9 cellular contexts compared by ENCODE assay signal in the genomic region with DNA sequence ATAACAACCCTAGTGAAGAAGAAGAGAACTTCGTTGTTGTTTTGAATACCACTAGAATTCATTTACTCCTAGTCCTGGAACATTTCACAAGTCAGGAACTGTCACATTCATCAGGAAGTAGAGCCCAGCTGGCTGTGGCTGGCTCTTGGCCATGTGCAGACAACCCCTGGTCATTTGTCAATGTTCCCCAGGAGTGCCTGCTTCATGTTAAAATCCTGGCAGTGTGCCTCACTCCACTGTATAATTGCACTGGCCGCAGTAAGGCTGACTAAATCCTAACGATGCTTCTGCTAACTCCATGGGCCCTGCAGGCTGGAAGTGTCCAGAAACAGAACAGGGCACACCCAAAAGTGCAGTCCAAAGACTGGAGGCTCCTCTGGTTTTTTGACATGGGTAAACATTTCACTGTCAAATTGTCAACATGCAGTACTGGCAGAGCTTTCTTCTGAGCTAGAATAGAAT. TPM values are rescaled to one million over a fixed set of nuclear protein-coding genes. Genes with fewer than 3 reads are reported as not detected.
A peak's percentile ranks its signal among the peaks of the same experiment; 100 is the strongest.
DNase-seq lines count a peak whose midpoint lies in the region; ATAC-seq and TF ChIP-seq lines count a peak whose summit lies in the region.
"Had no signal": no experiment of that assay in that cellular context is flagged by ENCODE, and none has a peak within 500 bp of the region (broad histone marks: within the 10 kb centered on the region; RNA-seq: fewer than 3 reads in every experiment).

No MANE protein-coding gene starts in this region.

- H2BK120ac ChIP-seq in IMR-90 (ENCODE audit: low read depth, low read length) = no peak overlapping the region

- no peak overlapping the region for H3K4me2 ChIP-seq in IMR-90 (ENCODE audit: low read depth, low read length)

- DNase-seq in IMR-90 (peak; percentile 36), adipocyte (ENCODE audit: low read depth) (peak; percentile 94), iPS-NIHi11 (ENCODE audit: low spot score) (peak; percentile 38), thoracic aorta (ENCODE audit: low spot score) (peak; percentile 14), glutamatergic neuron (no peak)
- DNase-seq in activated CD4-positive, alpha-beta T cell treated with anti-CD3 and anti-CD28 coated beads, Interleukin-2, amount 10 ng/mL, durations not matched to agents 24 days and 14 days = no peak

- H3K14ac ChIP-seq in IMR-90 (replicated peaks; ENCODE audit: low read depth, low read length) = no peak overlapping the region

- H3K27ac ChIP-seq in IMR-90 (ENCODE audit: insufficient read depth, low read length) (no peak overlapping the region), thoracic aorta (no peak overlapping the region)

- H3K9me3 Mint-ChIP-seq in glutamatergic neuron (ENCODE audit: unreplicated experiment) = peaks cover 2% of the 10 kb centered on the region
- H3K9me3 Mint-ChIP-seq in activated CD4-positive, alpha-beta T cell treated with anti-CD3 and anti-CD28 coated beads, Interleukin-2, amount 10 ng/mL, durations not matched to agents 24 days and 14 days = no peaks in the 10 kb centered on the region

- H2BK20ac ChIP-seq in IMR-90 (ENCODE audit: low read depth, low read length) = no peak overlapping the region

- H3K4me1 ChIP-seq in IMR-90 (ENCODE audit: control insufficient read depth, insufficient read depth, low read length) = no peaks in the 10 kb centered on the region
- peaks cover 12% of the 10 kb centered on the region for H3K4me1 ChIP-seq in adipocyte (ENCODE audit: control insufficient read depth, insufficient read depth, low read length)
- peaks cover 0 to 19% of the 10 kb centered on the region in 2 donors for H3K4me1 ChIP-seq in thoracic aorta (ENCODE audit: control insufficient read depth in 1 of 2, low read depth in 2 of 2)

- H4K5ac ChIP-seq in IMR-90 (ENCODE audit: low read depth, low read length) = no peak overlapping the region

- 0% methylated on average over 2 of the region's 3 CpGs; no CpG with 5 or more reads in 1 of the 2 experiments for WGBS in IMR-90 (ENCODE audit: extremely low coverage in 2 of 2, insufficient read length in 1 of 2), 2 experiments

- POLR2A ChIA-PET in IMR-90 (lab: Charles Lee; ENCODE audit: unreplicated experiment) = no interaction called here

- no peak overlapping the region for H2BK5ac ChIP-seq in IMR-90 (ENCODE audit: low read depth, low read length, poor library complexity, severe bottlenecking)

- H3K27ac Mint-ChIP-seq in glutamatergic neuron (ENCODE audit: unreplicated experiment) = no peak overlapping the region
- no peak overlapping the region for H3K27ac Mint-ChIP-seq in activated CD4-positive, alpha-beta T cell treated with anti-CD3 and anti-CD28 coated beads, Interleukin-2, amount 10 ng/mL, durations not matched to agents 24 days and 14 days

- no peaks in the 10 kb centered on the region for H4K20me1 ChIP-seq in IMR-90 (ENCODE audit: insufficient read depth, low read length)

- dilution Hi-C loops in IMR-90 (cut with HindIII; ENCODE audit: low sequenced_read_pairs, unreplicated experiment) = no loop called here

- H3K56ac ChIP-seq in IMR-90 (ENCODE audit: extremely low read depth, insufficient read depth, low read length) = no peak overlapping the region

- in situ Hi-C loops in IMR-90 (cut with MboI; ENCODE audit: low sequenced_read_pairs) = no loop called here

- no TSS peak for BruUV-seq in IMR-90 (replicated peaks; lab: Mats Ljungman, UMichigan)

- H3K36me3 ChIP-seq in IMR-90 (ENCODE audit: control insufficient read depth, insufficient read depth, low read length) (no peaks in the 10 kb centered on the region), adipocyte (ENCODE audit: control insufficient read depth, insufficient read depth, low read length, severe bottlenecking) (no peaks in the 10 kb centered on the region), thoracic aorta (no peaks in the 10 kb centered on the region)

- H3K4ac ChIP-seq in IMR-90 (ENCODE audit: low read depth, low read length) = no peak overlapping the region

- H3K23ac ChIP-seq in IMR-90 (ENCODE audit: low read depth, low read length) = no peak overlapping the region

- intact Hi-C loops in IMR-90 (cut with micrococcal nuclease) = no loop called here
- intact Hi-C loops in activated CD4-positive, alpha-beta T cell treated with anti-CD3 and anti-CD28 coated beads, Interleukin-2, amount 10 ng/mL, durations not matched to agents 24 days and 14 days (cut with micrococcal nuclease) = no loop called here

- H2AK5ac ChIP-seq in IMR-90 (ENCODE audit: low read depth, low read length) = no peak overlapping the region

- no peak for TF ChIP-seq RAD21 in IMR-90 (IDR thresholded peaks at IDR 0.05; ENCODE audit: low read length)

- H3K9me3 ChIP-seq in IMR-90 (ENCODE audit: control insufficient read depth, insufficient read depth, low read length) (no peaks in the 10 kb centered on the region), adipocyte (ENCODE audit: control insufficient read depth, low read length) (no peaks in the 10 kb centered on the region), thoracic aorta (no peaks in the 10 kb centered on the region)

- CTCF ChIA-PET in IMR-90 (lab: Yijun Ruan, JAX) = interaction anchor here (1.6 to 1.9 kb wide), 2 partner anchors 10 to 226 kb away, joined by 4 to 5 read pairs; partner anchors contain the start of gene TNFRSF21

- no peak overlapping the region for H3K18ac ChIP-seq in IMR-90 (ENCODE audit: low read depth, low read length)

- no peak for TF ChIP-seq POLR2A in IMR-90 (IDR thresholded peaks at IDR 0.05; ENCODE audit: low read depth, low read length)

- H4K8ac ChIP-seq in IMR-90 (ENCODE audit: low read depth in 2 of 2, low read length in 2 of 2) = no peak overlapping the region

- H2AK9ac ChIP-seq in IMR-90 (replicated peaks; ENCODE audit: low read depth, low read length, poor library complexity) = no peak overlapping the region

- no peak overlapping the region for H3K9ac ChIP-seq in IMR-90 (ENCODE audit: low read depth, low read length)
- H3K9ac ChIP-seq in adipocyte (ENCODE audit: low read length) = no peak overlapping the region

- no peak overlapping the region for H3K4me3 ChIP-seq in IMR-90 (ENCODE audit: insufficient read depth, low read depth, low read length)
- H3K4me3 ChIP-seq in adipocyte (ENCODE audit: low read length) = peak overlapping the region; percentile 20
- no peak overlapping the region for H3K4me3 ChIP-seq in thoracic aorta

- H2BK15ac ChIP-seq in IMR-90 (ENCODE audit: low read depth, low read length) = no peak overlapping the region

- H3K27me3 Mint-ChIP-seq in glutamatergic neuron (ENCODE audit: unreplicated experiment) = peaks cover 2% of the 10 kb centered on the region
- no peaks in the 10 kb centered on the region for H3K27me3 Mint-ChIP-seq in activated CD4-positive, alpha-beta T cell treated with anti-CD3 and anti-CD28 coated beads, Interleukin-2, amount 10 ng/mL, durations not matched to agents 24 days and 14 days

- TF ChIP-seq CTCF in IMR-90 (conservative IDR thresholded peaks at IDR 0.05; ENCODE audit: low read depth, low read length) (no peak), thoracic aorta (IDR thresholded peaks at IDR 0.05) (no peak), glutamatergic neuron (IDR thresholded peaks at IDR 0.05; ENCODE audit: partially characterized antibody, unreplicated experiment) (no peak)

- no peaks in the 10 kb centered on the region for H3K79me1 ChIP-seq in IMR-90 (ENCODE audit: low read depth in 1 of 2, low read length in 2 of 2)

- ATAC-seq in IMR-90 (ENCODE audit: low read depth) (peak; percentile 35), thoracic aorta (ENCODE audit: insufficient number of reproducible peaks, low FRiP score, low read depth) (peak; percentile 58), GM21528 (IDR thresholded peaks at IDR 0.05; ENCODE audit: low FRiP score, unreplicated experiment) (no peak), HG03457 (IDR thresholded peaks at IDR 0.05; ENCODE audit: unreplicated experiment) (no peak)

- no peaks in the 10 kb centered on the region for H3K4me1 Mint-ChIP-seq in glutamatergic neuron (ENCODE audit: low read depth, unreplicated experiment)
- H3K4me1 Mint-ChIP-seq in activated CD4-positive, alpha-beta T cell treated with anti-CD3 and anti-CD28 coated beads, Interleukin-2, amount 10 ng/mL, durations not matched to agents 24 days and 14 days = no peaks in the 10 kb centered on the region

- H3K9me1 ChIP-seq in IMR-90 (ENCODE audit: insufficient read depth, low read length) = no peaks in the 10 kb centered on the region

- H2AFZ ChIP-seq in IMR-90 (replicated peaks; ENCODE audit: low read length, poor library complexity) = no peak overlapping the region

- no peaks in the 10 kb centered on the region for H3K36me3 Mint-ChIP-seq in glutamatergic neuron (ENCODE audit: unreplicated experiment)
- H3K36me3 Mint-ChIP-seq in activated CD4-positive, alpha-beta T cell treated with anti-CD3 and anti-CD28 coated beads, Interleukin-2, amount 10 ng/mL, durations not matched to agents 24 days and 14 days (ENCODE audit: low read depth) = no peaks in the 10 kb centered on the region

- no peak overlapping the region for H4K91ac ChIP-seq in IMR-90 (ENCODE audit: insufficient read depth, low read depth, low read length)

- peaks cover 9% of the 10 kb centered on the region for H3K27me3 ChIP-seq in IMR-90 (ENCODE audit: control insufficient read depth, insufficient read depth, low read length)
- no peaks in the 10 kb centered on the region for H3K27me3 ChIP-seq in adipocyte (replicated peaks; ENCODE audit: control insufficient read depth, insufficient read depth, low read length)
- H3K27me3 ChIP-seq in thoracic aorta (replicated peaks; ENCODE audit: insufficient read depth) = no peaks in the 10 kb centered on the region

- H3K4me3 Mint-ChIP-seq in glutamatergic neuron (ENCODE audit: unreplicated experiment) = no peak overlapping the region
- no peak overlapping the region for H3K4me3 Mint-ChIP-seq in activated CD4-positive, alpha-beta T cell treated with anti-CD3 and anti-CD28 coated beads, Interleukin-2, amount 10 ng/mL, durations not matched to agents 24 days and 14 days

TF ChIP-seq in IMR-90, 13 proteins besides CTCF, POLR2A, EP300 and RAD21:
- TF ChIP-seq, protein P1, sequence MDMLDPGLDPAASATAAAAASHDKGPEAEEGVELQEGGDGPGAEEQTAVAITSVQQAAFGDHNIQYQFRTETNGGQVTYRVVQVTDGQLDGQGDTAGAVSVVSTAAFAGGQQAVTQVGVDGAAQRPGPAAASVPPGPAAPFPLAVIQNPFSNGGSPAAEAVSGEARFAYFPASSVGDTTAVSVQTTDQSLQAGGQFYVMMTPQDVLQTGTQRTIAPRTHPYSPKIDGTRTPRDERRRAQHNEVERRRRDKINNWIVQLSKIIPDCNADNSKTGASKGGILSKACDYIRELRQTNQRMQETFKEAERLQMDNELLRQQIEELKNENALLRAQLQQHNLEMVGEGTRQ (IDR thresholded peaks at IDR 0.05; ENCODE audit: low read depth, low read length) = no peak

RNA-seq across cellular contexts. Expression of gene ADGRF1, which starts 41.5 kb away (rescaled TPM):
- total RNA-seq in IMR-90 (2012; rRNA removed) = not detected in 2 replicates
- polyA plus RNA-seq in IMR-90 (2012; rRNA removed) = not detected in 2 replicates
- not detected in 2 replicates for polyA plus RNA-seq in IMR-90 (2012; cell fraction: cytosol; rRNA removed)
- not detected in 2 replicates for polyA plus RNA-seq in IMR-90 (2012; cell fraction: nucleus; rRNA removed; ENCODE audit: low replicate concordance)
- total RNA-seq in thoracic aorta = not detected
- total RNA-seq in glutamatergic neuron (ENCODE audit: unreplicated experiment) = not detected
- not detected in 2 replicates for total RNA-seq in activated CD4-positive, alpha-beta T cell treated with anti-CD3 and anti-CD28 coated beads, Interleukin-2, amount 10 ng/mL, durations not matched to agents 24 days and 14 days
- total RNA-seq: H1 had no signal
- polyA plus RNA-seq: H1 had no signal

Comparison
In these comparisons a context has a peak if more than half of its experiments do, and no peak if none do; other contexts are left out.
1. ATAC-seq: peak in IMR-90 (single experiment) and thoracic aorta (single experiment); none in GM21528 (single experiment) and HG03457 (single experiment).
2. DNase-seq: peak in IMR-90 (single experiment), adipocyte (single experiment), iPS-NIHi11 (single experiment) and thoracic aorta (single experiment); none in glutamatergic neuron (single experiment) and activated CD4-positive, alpha-beta T cell treated with anti-CD3 and anti-CD28 coated beads, Interleukin-2, amount 10 ng/mL, durations not matched to agents 24 days and 14 days (single experiment).